ENCODE assay signal across 16 cellular contexts in the genomic region with DNA sequence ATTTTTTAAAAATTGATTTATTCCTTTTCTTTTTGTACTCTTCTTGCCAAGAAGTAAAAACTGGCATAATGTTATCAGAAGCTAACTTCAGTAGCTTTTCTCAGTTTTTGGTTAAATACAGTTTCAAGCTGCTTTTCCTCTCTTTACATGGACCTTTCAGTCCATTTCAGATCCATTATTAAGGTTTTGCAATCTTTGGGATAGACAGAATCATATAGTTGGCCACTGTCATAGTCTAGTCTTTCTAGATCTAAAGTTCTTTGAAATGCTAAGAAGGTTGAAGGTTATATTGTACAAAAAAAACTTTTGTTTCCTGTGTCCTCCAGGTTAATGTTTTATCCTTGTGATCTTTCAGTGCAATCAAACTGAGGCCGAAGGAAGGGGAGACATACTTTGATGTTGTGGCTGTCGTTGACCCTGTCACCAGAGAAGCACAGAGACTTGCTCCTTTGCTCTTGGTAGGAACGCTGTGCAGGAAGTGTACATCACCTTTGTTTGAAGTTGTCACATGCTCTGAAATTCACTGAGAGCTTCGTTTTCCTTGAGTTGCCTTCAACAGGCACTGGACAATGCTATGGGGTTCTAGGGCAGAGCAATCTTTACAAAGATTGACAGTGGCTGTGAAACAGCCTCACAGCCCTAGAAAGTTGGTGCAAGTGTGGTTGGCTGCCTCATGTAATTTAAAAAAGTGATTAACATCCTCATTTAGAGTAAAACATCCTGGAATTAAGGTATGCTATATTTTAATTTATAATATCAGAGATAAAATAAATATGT.
"Had no signal": no experiment of that assay in that cellular context is flagged by ENCODE, and none has a peak within 500 bp of the region (broad histone marks: within the 10 kb centered on the region; RNA-seq: fewer than 3 reads in every experiment).

No MANE protein-coding gene starts in this region.

- H3K4me3 ChIP-seq: lower lobe of right lung, pancreas, sigmoid colon, stomach, thoracic aorta had no signal

- ATAC-seq: activated CD4-positive, alpha-beta T cell treated with anti-CD3 and anti-CD28 coated beads for 36 hours; SK-N-SH treated with all-trans-retinoic acid at 6 μM for 48 hours had no signal

- H3K27ac Mint-ChIP-seq: activated CD4-positive, alpha-beta memory T cell treated with anti-CD3 and anti-CD28 coated beads for 36 hours; activated CD4-positive, alpha-beta T cell treated with anti-CD3 and anti-CD28 coated beads for 36 hours; activated T-helper 1 cell treated with anti-CD3 and anti-CD28 coated beads, Interleukin-12 subunit alpha, Interleukin-12 subunit beta, Interleukin-2, Interleukin-4 antibody, amounts not matched to agents 30 ng/mL and 10 ng/mL and 1 ng/mL, durations not matched to agents 14 hours and 24 hours and 36 hours; T-helper 1 cell treated with Interleukin-12 subunit alpha and Interleukin-12 subunit beta and Interleukin-4 antibody, amounts not matched to agents 30 μg/mL and 1 μg/mL, for 36 hours had no signal

- DNase-seq: activated CD4-positive, alpha-beta memory T cell treated with anti-CD3 and anti-CD28 coated beads for 36 hours; activated CD4-positive, alpha-beta T cell treated with anti-CD3 and anti-CD28 coated beads for 36 hours; activated naive CD4-positive, alpha-beta T cell treated with Interleukin-2 at 50 U/mL for 16 hours; lower lobe of right lung; pancreas; sigmoid colon; stimulated activated CD4-positive, alpha-beta T cell treated with anti-CD3 and anti-CD28 coated beads, Interleukin-12 subunit alpha, Interleukin-12 subunit beta, amount 100 ng/mL, for 4 hours; stimulated activated CD4-positive, alpha-beta T cell treated with anti-CD3 and anti-CD28 coated beads, Interleukin-2, amount 100 ng/mL, for 24 hours; stomach; WERI-Rb-1 had no signal

- H3K27me3 ChIP-seq: pancreas, sigmoid colon, stomach had no signal

- H3K27ac ChIP-seq: lower lobe of right lung, pancreas, sigmoid colon, thoracic aorta, WERI-Rb-1 had no signal

- H3K4me1 ChIP-seq: lower lobe of right lung, sigmoid colon had no signal

- H3K4me3 Mint-ChIP-seq: activated CD4-positive, alpha-beta memory T cell treated with anti-CD3 and anti-CD28 coated beads for 36 hours; activated CD4-positive, alpha-beta T cell treated with anti-CD3 and anti-CD28 coated beads for 36 hours; activated T-helper 1 cell treated with anti-CD3 and anti-CD28 coated beads, Interleukin-12 subunit alpha, Interleukin-12 subunit beta, Interleukin-2, Interleukin-4 antibody, amounts not matched to agents 30 ng/mL and 10 ng/mL and 1 ng/mL, durations not matched to agents 14 hours and 24 hours and 36 hours; T-helper 1 cell treated with Interleukin-12 subunit alpha and Interleukin-12 subunit beta and Interleukin-4 antibody, amounts not matched to agents 30 μg/mL and 1 μg/mL, for 36 hours had no signal

- H3K9me3 Mint-ChIP-seq: activated CD4-positive, alpha-beta memory T cell treated with anti-CD3 and anti-CD28 coated beads for 36 hours; activated T-helper 1 cell treated with anti-CD3 and anti-CD28 coated beads, Interleukin-12 subunit alpha, Interleukin-12 subunit beta, Interleukin-2, Interleukin-4 antibody, amounts not matched to agents 30 ng/mL and 10 ng/mL and 1 ng/mL, durations not matched to agents 14 hours and 24 hours and 36 hours; T-helper 1 cell treated with Interleukin-12 subunit alpha and Interleukin-12 subunit beta and Interleukin-4 antibody, amounts not matched to agents 30 μg/mL and 1 μg/mL, for 36 hours had no signal

- H3K9me3 ChIP-seq: lower lobe of right lung, pancreas, sigmoid colon, stomach, thoracic aorta had no signal

- H3K27me3 Mint-ChIP-seq: activated CD4-positive, alpha-beta memory T cell treated with anti-CD3 and anti-CD28 coated beads for 36 hours; activated CD4-positive, alpha-beta T cell treated with anti-CD3 and anti-CD28 coated beads for 36 hours had no signal

- FAIRE-seq: astrocyte, colon, pancreas had no signal
